2 cellular contexts compared by ENCODE assay signal in genomic region chr16:20674684-20675487, GRCh38.
TF ChIP-seq lines count a peak whose summit lies in the region.

No MANE protein-coding gene starts in this region.

TF ChIP-seq in K562, 482 proteins besides CTCF, POLR2A, EP300 and RAD21 (continued from another document and continues in another):
- TF ChIP-seq STAT5B (CRISPR knock-in tag; IDR thresholded peaks at IDR 0.05) (no peak), STAT5A (IDR thresholded peaks at IDR 0.05; ENCODE audit: borderline replicate concordance, low read length) (no peak), MEF2A (IDR thresholded peaks at IDR 0.05; ENCODE audit: control insufficient read depth, low read depth, low read length) (no peak), ZNF766 (CRISPR knock-in tag; conservative IDR thresholded peaks at IDR 0.05) (no peak), NEUROD1 (IDR thresholded peaks at IDR 0.05; ENCODE audit: borderline replicate concordance, low read depth, low read length, partially characterized antibody) (no peak), ZNF224 (CRISPR knock-in tag; IDR thresholded peaks at IDR 0.05) (no peak), HBP1 (CRISPR knock-in tag; IDR thresholded peaks at IDR 0.05) (peak; percentile 79), ZZZ3 (IDR thresholded peaks at IDR 0.05) (no peak), TAF7 (tag; IDR thresholded peaks at IDR 0.05) (0 out of 2 replicates have a peak, but pooled peaks have one; percentile 16), WHSC1 (IDR thresholded peaks at IDR 0.05; ENCODE audit: low read length) (no peak), MAZ (CRISPR knock-in tag; conservative IDR thresholded peaks at IDR 0.05 in 1 of 2, IDR thresholded peaks at IDR 0.05 in 1 of 2) (peak; percentile 5 to 40; a peak in 1 of 4 replicates), SRSF7 (optimal IDR thresholded peaks at IDR 0.05; ENCODE audit: low read depth, low read length) (no peak), ATF7 (IDR thresholded peaks at IDR 0.05) (no peak), MYC (IDR thresholded peaks at IDR 0.05; ENCODE audit: low read depth, low read length) (no peak), MYC (CRISPR knock-in tag; IDR thresholded peaks at IDR 0.05; ENCODE audit: borderline replicate concordance, low read depth) (0 out of 2 replicates have a peak, but pooled peaks have one; percentile 3), PHF8 (IDR thresholded peaks at IDR 0.05; ENCODE audit: borderline replicate concordance, low read length) (peak; percentile 34; the same call in 1 of the 2 replicates), FOXO4 (CRISPR knock-in tag; IDR thresholded peaks at IDR 0.05) (no peak), TFAM (CRISPR knock-in tag; conservative IDR thresholded peaks at IDR 0.05) (no peak), EZH2 (IDR thresholded peaks at IDR 0.05; ENCODE audit: borderline replicate concordance, low read depth, low read length) (no peak), RB1 (IDR thresholded peaks at IDR 0.05; ENCODE audit: low read depth) (no peak), ARID2 (IDR thresholded peaks at IDR 0.05) (no peak), ZNF695 (CRISPR knock-in tag; IDR thresholded peaks at IDR 0.05) (no peak), JUN (IDR thresholded peaks at IDR 0.05; ENCODE audit: borderline replicate concordance, low read depth, low read length) (no peak), JUN (CRISPR knock-in tag; IDR thresholded peaks at IDR 0.05; ENCODE audit: borderline replicate concordance) (no peak)
- TF ChIP-seq, protein P1, sequence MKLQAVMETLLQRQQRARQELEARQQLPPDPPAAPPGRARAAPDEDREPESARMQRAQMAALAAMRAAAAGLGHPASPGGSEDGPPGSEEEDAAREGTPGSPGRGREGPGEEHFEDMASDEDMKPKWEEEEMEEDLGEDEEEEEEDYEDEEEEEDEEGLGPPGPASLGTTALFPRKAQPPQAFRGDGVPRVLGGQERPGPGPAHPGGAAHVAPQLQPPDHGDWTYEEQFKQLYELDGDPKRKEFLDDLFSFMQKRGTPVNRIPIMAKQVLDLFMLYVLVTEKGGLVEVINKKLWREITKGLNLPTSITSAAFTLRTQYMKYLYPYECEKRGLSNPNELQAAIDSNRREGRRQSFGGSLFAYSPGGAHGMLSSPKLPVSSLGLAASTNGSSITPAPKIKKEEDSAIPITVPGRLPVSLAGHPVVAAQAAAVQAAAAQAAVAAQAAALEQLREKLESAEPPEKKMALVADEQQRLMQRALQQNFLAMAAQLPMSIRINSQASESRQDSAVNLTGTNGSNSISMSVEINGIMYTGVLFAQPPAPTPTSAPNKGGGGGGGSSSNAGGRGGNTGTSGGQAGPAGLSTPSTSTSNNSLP (IDR thresholded peaks at IDR 0.05; ENCODE audit: borderline replicate concordance, low read depth, low read length): no peak
- TF ChIP-seq, protein P2, sequence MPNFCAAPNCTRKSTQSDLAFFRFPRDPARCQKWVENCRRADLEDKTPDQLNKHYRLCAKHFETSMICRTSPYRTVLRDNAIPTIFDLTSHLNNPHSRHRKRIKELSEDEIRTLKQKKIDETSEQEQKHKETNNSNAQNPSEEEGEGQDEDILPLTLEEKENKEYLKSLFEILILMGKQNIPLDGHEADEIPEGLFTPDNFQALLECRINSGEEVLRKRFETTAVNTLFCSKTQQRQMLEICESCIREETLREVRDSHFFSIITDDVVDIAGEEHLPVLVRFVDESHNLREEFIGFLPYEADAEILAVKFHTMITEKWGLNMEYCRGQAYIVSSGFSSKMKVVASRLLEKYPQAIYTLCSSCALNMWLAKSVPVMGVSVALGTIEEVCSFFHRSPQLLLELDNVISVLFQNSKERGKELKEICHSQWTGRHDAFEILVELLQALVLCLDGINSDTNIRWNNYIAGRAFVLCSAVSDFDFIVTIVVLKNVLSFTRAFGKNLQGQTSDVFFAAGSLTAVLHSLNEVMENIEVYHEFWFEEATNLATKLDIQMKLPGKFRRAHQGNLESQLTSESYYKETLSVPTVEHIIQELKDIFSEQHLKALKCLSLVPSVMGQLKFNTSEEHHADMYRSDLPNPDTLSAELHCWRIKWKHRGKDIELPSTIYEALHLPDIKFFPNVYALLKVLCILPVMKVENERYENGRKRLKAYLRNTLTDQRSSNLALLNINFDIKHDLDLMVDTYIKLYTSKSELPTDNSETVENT (CRISPR knock-in tag; IDR thresholded peaks at IDR 0.05): no peak
- TF ChIP-seq, protein P3, sequence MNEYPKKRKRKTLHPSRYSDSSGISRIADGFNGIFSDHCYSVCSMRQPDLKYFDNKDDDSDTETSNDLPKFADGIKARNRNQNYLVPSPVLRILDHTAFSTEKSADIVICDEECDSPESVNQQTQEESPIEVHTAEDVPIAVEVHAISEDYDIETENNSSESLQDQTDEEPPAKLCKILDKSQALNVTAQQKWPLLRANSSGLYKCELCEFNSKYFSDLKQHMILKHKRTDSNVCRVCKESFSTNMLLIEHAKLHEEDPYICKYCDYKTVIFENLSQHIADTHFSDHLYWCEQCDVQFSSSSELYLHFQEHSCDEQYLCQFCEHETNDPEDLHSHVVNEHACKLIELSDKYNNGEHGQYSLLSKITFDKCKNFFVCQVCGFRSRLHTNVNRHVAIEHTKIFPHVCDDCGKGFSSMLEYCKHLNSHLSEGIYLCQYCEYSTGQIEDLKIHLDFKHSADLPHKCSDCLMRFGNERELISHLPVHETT (CRISPR knock-in tag; conservative IDR thresholded peaks at IDR 0.05 in 1 of 2, IDR thresholded peaks at IDR 0.05 in 1 of 2): 0 out of 4 replicates have a peak, but pooled peaks of 1 of the 2 experiments have one; percentile 15

TF ChIP-seq in HepG2, 621 proteins besides CTCF, POLR2A, EP300 and RAD21 (continued from another document and continues in another):
- TF ChIP-seq, protein P4, sequence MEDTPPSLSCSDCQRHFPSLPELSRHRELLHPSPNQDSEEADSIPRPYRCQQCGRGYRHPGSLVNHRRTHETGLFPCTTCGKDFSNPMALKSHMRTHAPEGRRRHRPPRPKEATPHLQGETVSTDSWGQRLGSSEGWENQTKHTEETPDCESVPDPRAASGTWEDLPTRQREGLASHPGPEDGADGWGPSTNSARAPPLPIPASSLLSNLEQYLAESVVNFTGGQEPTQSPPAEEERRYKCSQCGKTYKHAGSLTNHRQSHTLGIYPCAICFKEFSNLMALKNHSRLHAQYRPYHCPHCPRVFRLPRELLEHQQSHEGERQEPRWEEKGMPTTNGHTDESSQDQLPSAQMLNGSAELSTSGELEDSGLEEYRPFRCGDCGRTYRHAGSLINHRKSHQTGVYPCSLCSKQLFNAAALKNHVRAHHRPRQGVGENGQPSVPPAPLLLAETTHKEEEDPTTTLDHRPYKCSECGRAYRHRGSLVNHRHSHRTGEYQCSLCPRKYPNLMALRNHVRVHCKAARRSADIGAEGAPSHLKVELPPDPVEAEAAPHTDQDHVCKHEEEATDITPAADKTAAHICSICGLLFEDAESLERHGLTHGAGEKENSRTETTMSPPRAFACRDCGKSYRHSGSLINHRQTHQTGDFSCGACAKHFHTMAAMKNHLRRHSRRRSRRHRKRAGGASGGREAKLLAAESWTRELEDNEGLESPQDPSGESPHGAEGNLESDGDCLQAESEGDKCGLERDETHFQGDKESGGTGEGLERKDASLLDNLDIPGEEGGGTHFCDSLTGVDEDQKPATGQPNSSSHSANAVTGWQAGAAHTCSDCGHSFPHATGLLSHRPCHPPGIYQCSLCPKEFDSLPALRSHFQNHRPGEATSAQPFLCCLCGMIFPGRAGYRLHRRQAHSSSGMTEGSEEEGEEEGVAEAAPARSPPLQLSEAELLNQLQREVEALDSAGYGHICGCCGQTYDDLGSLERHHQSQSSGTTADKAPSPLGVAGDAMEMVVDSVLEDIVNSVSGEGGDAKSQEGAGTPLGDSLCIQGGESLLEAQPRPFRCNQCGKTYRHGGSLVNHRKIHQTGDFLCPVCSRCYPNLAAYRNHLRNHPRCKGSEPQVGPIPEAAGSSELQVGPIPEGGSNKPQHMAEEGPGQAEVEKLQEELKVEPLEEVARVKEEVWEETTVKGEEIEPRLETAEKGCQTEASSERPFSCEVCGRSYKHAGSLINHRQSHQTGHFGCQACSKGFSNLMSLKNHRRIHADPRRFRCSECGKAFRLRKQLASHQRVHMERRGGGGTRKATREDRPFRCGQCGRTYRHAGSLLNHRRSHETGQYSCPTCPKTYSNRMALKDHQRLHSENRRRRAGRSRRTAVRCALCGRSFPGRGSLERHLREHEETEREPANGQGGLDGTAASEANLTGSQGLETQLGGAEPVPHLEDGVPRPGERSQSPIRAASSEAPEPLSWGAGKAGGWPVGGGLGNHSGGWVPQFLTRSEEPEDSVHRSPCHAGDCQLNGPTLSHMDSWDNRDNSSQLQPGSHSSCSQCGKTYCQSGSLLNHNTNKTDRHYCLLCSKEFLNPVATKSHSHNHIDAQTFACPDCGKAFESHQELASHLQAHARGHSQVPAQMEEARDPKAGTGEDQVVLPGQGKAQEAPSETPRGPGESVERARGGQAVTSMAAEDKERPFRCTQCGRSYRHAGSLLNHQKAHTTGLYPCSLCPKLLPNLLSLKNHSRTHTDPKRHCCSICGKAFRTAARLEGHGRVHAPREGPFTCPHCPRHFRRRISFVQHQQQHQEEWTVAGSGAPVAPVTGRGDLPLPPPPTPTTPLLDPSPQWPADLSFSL (CRISPR knock-in tag; IDR thresholded peaks at IDR 0.05): 0 out of 2 replicates have a peak, but pooled peaks have one; percentile 72
- TF ChIP-seq SCMH1 (CRISPR knock-in tag; IDR thresholded peaks at IDR 0.05; ENCODE audit: borderline replicate concordance): no peak
- no peak for TF ChIP-seq ZZZ3 (CRISPR knock-in tag; IDR thresholded peaks at IDR 0.05; ENCODE audit: borderline replicate concordance)
- no peak; the same call in none of the 2 replicates for TF ChIP-seq HDAC1 (CRISPR knock-in tag; IDR thresholded peaks at IDR 0.05)
- no peak for TF ChIP-seq ZUFSP (CRISPR knock-in tag; IDR thresholded peaks at IDR 0.05; ENCODE audit: borderline replicate concordance)
- TF ChIP-seq HMGXB4 (CRISPR knock-in tag; IDR thresholded peaks at IDR 0.05; ENCODE audit: borderline replicate concordance in 1 of 2, low read depth in 1 of 2): no peak; a peak in 1 of 4 replicates
- no peak for TF ChIP-seq FLYWCH1 (CRISPR knock-in tag; IDR thresholded peaks at IDR 0.05)
- TF ChIP-seq PHB2 (IDR thresholded peaks at IDR 0.05; ENCODE audit: partially characterized antibody): no peak
- no peak for TF ChIP-seq ZNF326 (CRISPR knock-in tag; IDR thresholded peaks at IDR 0.05; ENCODE audit: borderline replicate concordance)
- TF ChIP-seq MAFG (CRISPR knock-in tag; IDR thresholded peaks at IDR 0.05): no peak
- no peak for TF ChIP-seq ZNF318 (CRISPR knock-in tag; IDR thresholded peaks at IDR 0.05)
